In genomic region chrX:103356023-103356798, GRCh38 we compare ENCODE assay signal across 8 cellular contexts. TPM values are rescaled to one million over a fixed set of nuclear protein-coding genes. Genes with fewer than 3 reads are reported as not detected.
A peak's percentile ranks its signal among the peaks of the same experiment; 100 is the strongest.
DNase-seq lines count a peak whose midpoint lies in the region; ATAC-seq and TF ChIP-seq lines count a peak whose summit lies in the region.

Gene TCEAL9 (plus strand): TSS chrX:103356506. CDS start chrX:103357685, 1,179 bp downstream.

- H3K4me1 Mint-ChIP-seq in brain = peaks cover 11% of the 10 kb centered on the region

- peaks cover 12% of the 10 kb centered on the region for H3K36me3 Mint-ChIP-seq in brain

- intact Hi-C loops in posterior cingulate gyrus (cut with DNase I) = no loop called here

- H3K4me3 Mint-ChIP-seq in brain = peak within 1 kb of the TSS; percentile 95 to 99 (median 98)

- ATAC-seq in GM21529 (IDR thresholded peaks at IDR 0.05; ENCODE audit: unreplicated experiment) (peak; percentile 62), GM18907 (IDR thresholded peaks at IDR 0.05; ENCODE audit: unreplicated experiment) (no peak)

- H3K27me3 Mint-ChIP-seq in brain = peaks cover 11% of the 10 kb centered on the region

- TF ChIP-seq CTCF in brain (conservative IDR thresholded peaks at IDR 0.05) = no peak

- H3K9me3 Mint-ChIP-seq in brain = peaks cover 0 to 12% (median 0%) of the 10 kb centered on the region in 5 experiments

- peak within 1 kb of the TSS; percentile 98 to 100 (median 99) for H3K27ac Mint-ChIP-seq in brain

- DNase-seq in AG20443 (ENCODE audit: low spot score) = peak; percentile 71
- peak; percentile 26 for DNase-seq in NCI-H510A (lab: John Stamatoyannopoulos, UW)
- DNase-seq in hypothalamus (lab: John Stamatoyannopoulos, UW) = peak in 49 of 51 donors; percentile 1 to 59 (median 25)
- DNase-seq in posterior cingulate gyrus = peak in 8 of 10 donors; percentile 32 to 92 (median 52)
- no peak for DNase-seq in RPMI8226

RNA-seq across cellular contexts. Expression of gene TCEAL9, which starts in this region (rescaled TPM):
- 48.5 TPM for polyA plus RNA-seq in brain (ENCODE audit: insufficient read depth, low read depth, low replicate concordance)
